Comparison of ENCODE assay signal across 19 cellular contexts in genomic region chr15:43954181-43954621, GRCh38.
DNase-seq lines count a peak whose midpoint lies in the region; ATAC-seq and TF ChIP-seq lines count a peak whose summit lies in the region.
"Had no signal": no experiment of that assay in that cellular context is flagged by ENCODE, and none has a peak within 500 bp of the region (broad histone marks: within the 10 kb centered on the region; RNA-seq: fewer than 3 reads in every experiment).

No MANE protein-coding gene starts in this region.

- no peaks in the 10 kb centered on the region for H3K36me3 ChIP-seq in esophagus squamous epithelium
- no peaks in the 10 kb centered on the region for H3K36me3 ChIP-seq in mucosa of descending colon (ENCODE audit: low read depth)
- H3K36me3 ChIP-seq: heart right ventricle had no signal

- H3K9me3 Mint-ChIP-seq in activated T-helper 1 cell treated with anti-CD3 and anti-CD28 coated beads, Interleukin-12 subunit alpha, Interleukin-12 subunit beta, Interleukin-2, Interleukin-4 antibody, amounts not matched to agents 30 ng/mL and 10 ng/mL and 1 ng/mL, durations not matched to agents 14 hours and 24 hours and 36 hours, result no peaks in the 10 kb centered on the region
- H3K9me3 Mint-ChIP-seq: central memory CD8-positive, alpha-beta T cell; type B pancreatic cell had no signal

- H3K9me3 ChIP-seq in esophagus squamous epithelium (no peaks in the 10 kb centered on the region), mucosa of descending colon (no peaks in the 10 kb centered on the region)
- H3K9me3 ChIP-seq: heart right ventricle had no signal

- 74% methylated on average over 2 to 4 of the region's 4 CpGs for WGBS in esophagus squamous epithelium, 2 donors

- no peak overlapping the region for H3K4me3 Mint-ChIP-seq in activated T-helper 1 cell treated with anti-CD3 and anti-CD28 coated beads, Interleukin-12 subunit alpha, Interleukin-12 subunit beta, Interleukin-2, Interleukin-4 antibody, amounts not matched to agents 30 ng/mL and 10 ng/mL and 1 ng/mL, durations not matched to agents 14 hours and 24 hours and 36 hours
- H3K4me3 Mint-ChIP-seq: activated CD4-positive, alpha-beta T cell treated with anti-CD3 and anti-CD28 coated beads, Interleukin-2, amount 10 ng/mL, durations not matched to agents 7 days and 5 days; central memory CD8-positive, alpha-beta T cell; type B pancreatic cell had no signal

- H3K4me3 ChIP-seq in esophagus squamous epithelium (no peak overlapping the region), mucosa of descending colon (no peak overlapping the region)
- H3K4me3 ChIP-seq: GM12878, heart right ventricle had no signal

- TF ChIP-seq CTCF in esophagus squamous epithelium (IDR thresholded peaks at IDR 0.05) (no peak), mucosa of descending colon (IDR thresholded peaks at IDR 0.05) (no peak)

- DNase-seq in NK-92 treated with Interleukin-12 subunit alpha and Interleukin-12 subunit beta, amount 100 ng/mL, for 24 hours (lab: John Stamatoyannopoulos, UW), result peak; percentile 46
- no peak for DNase-seq in NK-92 (lab: John Stamatoyannopoulos, UW; ENCODE audit: unreplicated experiment)
- DNase-seq in ELR (ENCODE audit: low read depth), result peak; percentile 36
- DNase-seq in activated T-helper 1 cell treated with anti-CD3 and anti-CD28 coated beads, Interleukin-12 subunit alpha, Interleukin-12 subunit beta, Interleukin-2, Interleukin-4 antibody, amounts not matched to agents 30 ng/mL and 10 ng/mL and 1 ng/mL, durations not matched to agents 14 hours and 24 hours and 36 hours (ENCODE audit: low spot score), result no peak
- DNase-seq in glomerular visceral epithelial cell (ENCODE audit: extremely low spot score), result peak; percentile 8
- DNase-seq in NCI-H1105 (lab: John Stamatoyannopoulos, UW), result no peak
- DNase-seq in esophagus squamous epithelium (lab: John Stamatoyannopoulos, UW), result no peak
- no peak for DNase-seq in mucosa of descending colon
- DNase-seq: activated CD4-positive, alpha-beta T cell treated with anti-CD3 and anti-CD28 coated beads, Interleukin-2, amount 10 ng/mL, durations not matched to agents 7 days and 5 days; activated naive CD4-positive, alpha-beta T cell treated with anti-CD3 and anti-CD28 coated beads, Interleukin-2, amount 50 U/mL, for 16 hours; heart right ventricle; left cardiac atrium; NCI-H2029 treated with DMSO at 0.1 percent for 48 hours; NCI-H526 treated with DMSO at 0.1 percent for 48 hours; T-helper 1 cell had no signal

- H3K27ac Mint-ChIP-seq in activated T-helper 1 cell treated with anti-CD3 and anti-CD28 coated beads, Interleukin-12 subunit alpha, Interleukin-12 subunit beta, Interleukin-2, Interleukin-4 antibody, amounts not matched to agents 30 ng/mL and 10 ng/mL and 1 ng/mL, durations not matched to agents 14 hours and 24 hours and 36 hours, result peak overlapping the region; percentile 82
- H3K27ac Mint-ChIP-seq: activated CD4-positive, alpha-beta T cell treated with anti-CD3 and anti-CD28 coated beads, Interleukin-2, amount 10 ng/mL, durations not matched to agents 7 days and 5 days; type B pancreatic cell had no signal

- H3K27me3 ChIP-seq in esophagus squamous epithelium, result peaks cover 0 to 3% (median 0%) of the 10 kb centered on the region in 4 donors
- H3K27me3 ChIP-seq: heart right ventricle had no signal

- no peak overlapping the region for H3K27ac ChIP-seq in esophagus squamous epithelium
- H3K27ac ChIP-seq: 22Rv1, heart right ventricle had no signal

- H3K36me3 Mint-ChIP-seq in activated T-helper 1 cell treated with anti-CD3 and anti-CD28 coated beads, Interleukin-12 subunit alpha, Interleukin-12 subunit beta, Interleukin-2, Interleukin-4 antibody, amounts not matched to agents 30 ng/mL and 10 ng/mL and 1 ng/mL, durations not matched to agents 14 hours and 24 hours and 36 hours (ENCODE audit: low read depth), result no peaks in the 10 kb centered on the region
- H3K36me3 Mint-ChIP-seq: type B pancreatic cell had no signal

- intact Hi-C loops in activated T-helper 1 cell treated with anti-CD3 and anti-CD28 coated beads, Interleukin-12 subunit alpha, Interleukin-12 subunit beta, Interleukin-2, Interleukin-4 antibody, amounts not matched to agents 30 ng/mL and 10 ng/mL and 1 ng/mL, durations not matched to agents 14 hours and 24 hours and 36 hours (cut with micrococcal nuclease), result loop anchor here (1.0 kb wide), 1 partner anchor 23 kb away; no protein-coding TSS in a partner anchor
- intact Hi-C loops in esophagus squamous epithelium (cut with DNase I), result no loop called here
- intact Hi-C loops in mucosa of descending colon (cut with DNase I, micrococcal nuclease), result no loop called here

- TF ChIP-seq POLR2A in esophagus squamous epithelium (IDR thresholded peaks at IDR 0.05), result no peak

- peaks cover 5% of the 10 kb centered on the region for H3K27me3 Mint-ChIP-seq in activated T-helper 1 cell treated with anti-CD3 and anti-CD28 coated beads, Interleukin-12 subunit alpha, Interleukin-12 subunit beta, Interleukin-2, Interleukin-4 antibody, amounts not matched to agents 30 ng/mL and 10 ng/mL and 1 ng/mL, durations not matched to agents 14 hours and 24 hours and 36 hours (ENCODE audit: insufficient read depth)

- peaks cover 28% of the 10 kb centered on the region for H3K4me1 Mint-ChIP-seq in activated T-helper 1 cell treated with anti-CD3 and anti-CD28 coated beads, Interleukin-12 subunit alpha, Interleukin-12 subunit beta, Interleukin-2, Interleukin-4 antibody, amounts not matched to agents 30 ng/mL and 10 ng/mL and 1 ng/mL, durations not matched to agents 14 hours and 24 hours and 36 hours (ENCODE audit: low read depth)
- H3K4me1 Mint-ChIP-seq: central memory CD8-positive, alpha-beta T cell had no signal

- H3K4me1 ChIP-seq in esophagus squamous epithelium (no peaks in the 10 kb centered on the region), mucosa of descending colon (ENCODE audit: low read depth) (no peaks in the 10 kb centered on the region)

- ATAC-seq in mucosa of descending colon, result no peak
- ATAC-seq: GM12878 had no signal

Comparison
In these comparisons a context has a peak if more than half of its experiments do, and no peak if none do; other contexts are left out.
1. DNase-seq: peak in NK-92 treated with Interleukin-12 subunit alpha and Interleukin-12 subunit beta, amount 100 ng/mL, for 24 hours (single experiment), ELR (single experiment) and glomerular visceral epithelial cell (single experiment); none in NK-92 (single experiment), activated T-helper 1 cell treated with anti-CD3 and anti-CD28 coated beads, Interleukin-12 subunit alpha, Interleukin-12 subunit beta, Interleukin-2, Interleukin-4 antibody, amounts not matched to agents 30 ng/mL and 10 ng/mL and 1 ng/mL, durations not matched to agents 14 hours and 24 hours and 36 hours (single experiment), NCI-H1105 (single experiment), esophagus squamous epithelium (single experiment) and mucosa of descending colon (0 of 3).